Comparison of ENCODE assay signal across 8 cellular contexts in the genomic region with DNA sequence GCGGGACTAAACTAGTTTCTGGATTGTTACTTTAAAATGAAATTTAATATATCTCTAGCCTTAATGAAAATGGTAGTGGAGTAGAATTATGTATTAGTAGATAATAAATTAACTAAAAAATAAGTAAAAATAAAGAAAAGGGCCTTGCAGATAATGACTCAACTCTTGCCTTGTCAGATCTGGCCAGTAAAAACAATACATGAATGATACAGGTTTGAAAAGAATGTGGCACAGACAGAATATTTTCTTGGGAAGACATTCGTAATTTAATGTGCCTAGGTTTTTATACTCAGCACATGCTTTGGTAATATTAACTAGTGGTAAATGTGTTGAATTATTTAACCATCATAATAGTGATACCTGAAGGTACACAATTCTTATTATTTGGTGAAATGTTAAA. TPM values are rescaled to one million over a fixed set of nuclear protein-coding genes. Genes with fewer than 3 reads are reported as not detected.
DNase-seq lines count a peak whose midpoint lies in the region; ATAC-seq, FAIRE-seq and TF ChIP-seq lines count a peak whose summit lies in the region.

No MANE protein-coding gene starts in this region.

- H3K27ac ChIP-seq in A549 (peak overlapping the region; percentile 47 to 70; a peak in 4 of 6 replicates), IMR-90 (ENCODE audit: insufficient read depth, low read length) (no peak overlapping the region), liver (ENCODE audit: low read depth in 1 of 2, low read length in 2 of 2) (peak overlapping the region; percentile 70 to 75)

- H4K91ac ChIP-seq in IMR-90 (ENCODE audit: insufficient read depth, low read depth, low read length), result no peak overlapping the region

- H3K18ac ChIP-seq in IMR-90 (ENCODE audit: low read depth, low read length), result no peak overlapping the region

- CTCF ChIA-PET in A549 (lab: Yijun Ruan, JAX) (no interaction called here), IMR-90 (lab: Yijun Ruan, JAX) (interaction anchor here (1.0 to 2.4 kb wide), 3 partner anchors 8 to 136 kb away, joined by 3 to 8 read pairs (median 6); no protein-coding TSS in a partner anchor)

- H3K36me3 ChIP-seq in IMR-90 (ENCODE audit: control insufficient read depth, insufficient read depth, low read length), result peaks cover 3% of the 10 kb centered on the region
- no peaks in the 10 kb centered on the region for H3K36me3 ChIP-seq in liver (ENCODE audit: control insufficient read depth in 4 of 4, insufficient read depth in 3 of 4, low read depth in 1 of 4, low read length in 3 of 4)

- no peak for DNase-seq in A549 (ENCODE audit: low read depth in 1 of 2, low spot score in 1 of 2)
- DNase-seq in IMR-90, result peak; percentile 39
- peak; percentile 56 for DNase-seq in astrocyte of the spinal cord (ENCODE audit: low read depth, low spot score)
- DNase-seq in Kasumi-1 (lab: John Stamatoyannopoulos, UW), result no peak
- DNase-seq in NCI-H446 (lab: John Stamatoyannopoulos, UW), result no peak
- DNase-seq in NCI-H2196 (lab: John Stamatoyannopoulos, UW; ENCODE audit: unreplicated experiment), result no peak
- no peak for DNase-seq in stimulated activated CD4-positive, alpha-beta T cell treated with anti-CD3 and anti-CD28 coated beads, Interleukin-4, amount 100 ng/mL, for 1 hour

- TF ChIP-seq CTCF in A549 (IDR thresholded peaks at IDR 0.05) (no peak), IMR-90 (conservative IDR thresholded peaks at IDR 0.05; ENCODE audit: low read depth, low read length) (no peak), astrocyte of the spinal cord (IDR thresholded peaks at IDR 0.05; ENCODE audit: low read depth, low read length) (no peak), liver (IDR thresholded peaks at IDR 0.05; ENCODE audit: low read depth, low read length, missing input control) (no peak)

- no peaks in the 10 kb centered on the region for H3K27me3 ChIP-seq in IMR-90 (ENCODE audit: control insufficient read depth, insufficient read depth, low read length)
- no peaks in the 10 kb centered on the region for H3K27me3 ChIP-seq in liver (ENCODE audit: control insufficient read depth in 4 of 4, insufficient read depth in 4 of 4, low read length in 3 of 4)

- dilution Hi-C loops in IMR-90 (cut with HindIII; ENCODE audit: low sequenced_read_pairs, unreplicated experiment), result no loop called here

- H2AFZ ChIP-seq in IMR-90 (replicated peaks; ENCODE audit: low read length, poor library complexity), result no peak overlapping the region

- H3K9ac ChIP-seq in IMR-90 (ENCODE audit: low read depth, low read length) (no peak overlapping the region), liver (ENCODE audit: low read depth in 1 of 2, low read length in 2 of 2) (peak overlapping the region; percentile 5 to 47)

- H2BK20ac ChIP-seq in IMR-90 (ENCODE audit: low read depth, low read length), result no peak overlapping the region

- peaks cover 0 to 41% of the 10 kb centered on the region in 2 experiments for H3K79me1 ChIP-seq in IMR-90 (ENCODE audit: low read depth in 1 of 2, low read length in 2 of 2)

- no peak overlapping the region for H4K8ac ChIP-seq in IMR-90 (ENCODE audit: low read depth in 2 of 2, low read length in 2 of 2)

- no peak for TF ChIP-seq POLR2A in A549 (IDR thresholded peaks at IDR 0.05; ENCODE audit: low read length)
- TF ChIP-seq POLR2A in IMR-90 (IDR thresholded peaks at IDR 0.05; ENCODE audit: low read depth, low read length), result no peak

- H3K4me1 ChIP-seq in A549 (peaks cover 31% of the 10 kb centered on the region), IMR-90 (ENCODE audit: control insufficient read depth, insufficient read depth, low read length) (no peaks in the 10 kb centered on the region; the same call in 1 of the 2 replicates), liver (ENCODE audit: control insufficient read depth in 4 of 4, insufficient read depth in 4 of 4, low read length in 3 of 4) (peaks cover 1 to 29% (median 12%) of the 10 kb centered on the region in 4 donors)

- ATAC-seq in A549 (no peak), IMR-90 (ENCODE audit: low read depth) (no peak)

- no peak overlapping the region for H2AK5ac ChIP-seq in IMR-90 (ENCODE audit: low read depth, low read length)

- in situ Hi-C loops in IMR-90 (cut with MboI; ENCODE audit: low sequenced_read_pairs), result loop anchor here (25.0 kb wide), 2 partner anchors 394 to 1531 kb away; no protein-coding TSS in a partner anchor
- in situ Hi-C loops in astrocyte of the spinal cord (cut with HindIII; ENCODE audit: low sequenced_read_pairs), result no loop called here

- H4K5ac ChIP-seq in IMR-90 (ENCODE audit: low read depth, low read length), result no peak overlapping the region

- H2BK120ac ChIP-seq in IMR-90 (ENCODE audit: low read depth, low read length), result no peak overlapping the region

- 0 out of 3 replicates have a peak overlapping the region, but pooled peaks have one; percentile 19 for H3K4me3 ChIP-seq in A549
- H3K4me3 ChIP-seq in IMR-90 (ENCODE audit: insufficient read depth, low read depth, low read length), result no peak overlapping the region
- H3K4me3 ChIP-seq in astrocyte of the spinal cord (ENCODE audit: low read depth, low read length), result no peak overlapping the region
- no peak overlapping the region for H3K4me3 ChIP-seq in liver (ENCODE audit: low read depth in 1 of 3, low read length in 3 of 3)

- intact Hi-C loops in IMR-90 (cut with micrococcal nuclease), result loop anchor here (1.0 to 2.0 kb wide), 2 partner anchors 8 to 137 kb away; no protein-coding TSS in a partner anchor

- no TSS peak for BruUV-seq in IMR-90 (replicated peaks; lab: Mats Ljungman, UMichigan)

- no peak overlapping the region; the same call in 1 of the 2 replicates for H3K56ac ChIP-seq in IMR-90 (ENCODE audit: extremely low read depth, insufficient read depth, low read length)

- peaks cover under 1% of the 10 kb centered on the region; the same call in 1 of the 3 replicates for H3K9me3 ChIP-seq in A549
- no peaks in the 10 kb centered on the region for H3K9me3 ChIP-seq in IMR-90 (ENCODE audit: control insufficient read depth, insufficient read depth, low read length)
- no peaks in the 10 kb centered on the region for H3K9me3 ChIP-seq in liver (ENCODE audit: control insufficient read depth in 4 of 4, low read length in 3 of 4)

- H3K23ac ChIP-seq in IMR-90 (ENCODE audit: low read depth, low read length), result no peak overlapping the region

- POLR2A ChIA-PET in A549 (lab: Yijun Ruan, JAX), result interaction anchor here (1.0 to 1.8 kb wide), 3 partner anchors 8 to 29 kb away, joined by 5 to 9 read pairs (median 7); no protein-coding TSS in a partner anchor
- POLR2A ChIA-PET in IMR-90 (lab: Charles Lee; ENCODE audit: unreplicated experiment), result interaction anchor here (1.2 kb wide), 1 partner anchor 9 kb away, joined by 3 read pairs; no protein-coding TSS in a partner anchor

- no peak for FAIRE-seq in A549 (lab: Jason Lieb, UNC)

- H3K14ac ChIP-seq in IMR-90 (replicated peaks; ENCODE audit: low read depth, low read length), result no peak overlapping the region

- H4K20me1 ChIP-seq in IMR-90 (ENCODE audit: insufficient read depth, low read length), result no peaks in the 10 kb centered on the region

- H3K4me2 ChIP-seq in A549, result peak overlapping the region; percentile 86
- no peak overlapping the region for H3K4me2 ChIP-seq in IMR-90 (ENCODE audit: low read depth, low read length)

- H2BK15ac ChIP-seq in IMR-90 (ENCODE audit: low read depth, low read length), result no peak overlapping the region

- TF ChIP-seq RAD21 in A549 (conservative IDR thresholded peaks at IDR 0.05 in 1 of 2, IDR thresholded peaks at IDR 0.05 in 1 of 2) (no peak), IMR-90 (IDR thresholded peaks at IDR 0.05; ENCODE audit: low read length) (no peak), liver (IDR thresholded peaks at IDR 0.05) (no peak)

- H2BK5ac ChIP-seq in IMR-90 (ENCODE audit: low read depth, low read length, poor library complexity, severe bottlenecking), result peak overlapping the region; percentile 75

- no peak overlapping the region for H3K4ac ChIP-seq in IMR-90 (ENCODE audit: low read depth, low read length)

- H2AK9ac ChIP-seq in IMR-90 (replicated peaks; ENCODE audit: low read depth, low read length, poor library complexity), result no peak overlapping the region

- no peaks in the 10 kb centered on the region for H3K9me1 ChIP-seq in IMR-90 (ENCODE audit: insufficient read depth, low read length)

- WGBS in A549 (ENCODE audit: missing lambda C conversion rate), result 54% methylated on average over 2 of the region's 2 CpGs
- WGBS in IMR-90 (ENCODE audit: extremely low coverage in 2 of 2, insufficient read length in 1 of 2), 2 experiments, result no CpG with 5 or more reads among the region's 2 CpGs
- 64% methylated on average over 2 of the region's 2 CpGs for WGBS in liver

- TF ChIP-seq EP300 in A549 (IDR thresholded peaks at IDR 0.05), result no peak

TF ChIP-seq in IMR-90, 13 proteins besides CTCF, POLR2A, EP300 and RAD21 (continues in another document):
- TF ChIP-seq CEBPB (IDR thresholded peaks at IDR 0.05; ENCODE audit: low read depth, low read length), result no peak

TF ChIP-seq in liver, 16 proteins besides CTCF, POLR2A, EP300 and RAD21 (continues in another document):
- TF ChIP-seq HNF4A (conservative IDR thresholded peaks at IDR 0.05) (no peak), NR2F2 (IDR thresholded peaks at IDR 0.05) (no peak), FOXA2 (IDR thresholded peaks at IDR 0.05) (no peak), JUND (IDR thresholded peaks at IDR 0.05) (no peak), FOXA1 (IDR thresholded peaks at IDR 0.05) (no peak), HNF4G (IDR thresholded peaks at IDR 0.05) (no peak), GABPA (IDR thresholded peaks at IDR 0.05 in 1 of 2, conservative IDR thresholded peaks at IDR 0.05 in 1 of 2) (no peak), RXRA (IDR thresholded peaks at IDR 0.05) (no peak)
- TF ChIP-seq, protein P1, sequence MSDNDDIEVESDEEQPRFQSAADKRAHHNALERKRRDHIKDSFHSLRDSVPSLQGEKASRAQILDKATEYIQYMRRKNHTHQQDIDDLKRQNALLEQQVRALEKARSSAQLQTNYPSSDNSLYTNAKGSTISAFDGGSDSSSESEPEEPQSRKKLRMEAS (IDR thresholded peaks at IDR 0.05), result no peak
- TF ChIP-seq, protein P2, sequence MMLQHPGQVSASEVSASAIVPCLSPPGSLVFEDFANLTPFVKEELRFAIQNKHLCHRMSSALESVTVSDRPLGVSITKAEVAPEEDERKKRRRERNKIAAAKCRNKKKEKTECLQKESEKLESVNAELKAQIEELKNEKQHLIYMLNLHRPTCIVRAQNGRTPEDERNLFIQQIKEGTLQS (IDR thresholded peaks at IDR 0.05), result no peak

RNA-seq across cellular contexts. Expression of a gene that starts 28.3 kb away (rescaled TPM):
- 14.2 and 15.2 TPM in 2 replicates for polyA plus RNA-seq in A549 (2011; rRNA removed)
- 2.4 and 2.9 TPM in 2 replicates for polyA plus RNA-seq in A549 (2012; cell fraction: cytosol; rRNA removed)
- polyA plus RNA-seq in A549 (2012; cell fraction: nucleus; rRNA removed), result 4.5 and 9.7 TPM in 2 replicates
- polyA plus RNA-seq in A549 (2017; fragmentation: RNase III; extraction: RNeasy Plus Mini Kit Qiagen cat#74134 plus additional on column Dnase treatment), result 5.6 to 7.1 TPM (median 6.4 TPM) in 3 replicates
- 36.1 and 40.7 TPM in 2 replicates for polyA minus RNA-seq in A549 (2011; rRNA and poly(A)+ RNA removed)
- 22.8 and 30.6 TPM in 2 replicates for total RNA-seq in IMR-90 (2012; rRNA removed)
- 8.5 and 9.4 TPM in 2 replicates for polyA plus RNA-seq in IMR-90 (2012; rRNA removed)
- 2.5 and 2.8 TPM in 2 replicates for polyA plus RNA-seq in IMR-90 (2012; cell fraction: cytosol; rRNA removed)
- polyA plus RNA-seq in IMR-90 (2012; cell fraction: nucleus; rRNA removed; ENCODE audit: low replicate concordance), result 5.6 and 9.8 TPM in 2 replicates
- total RNA-seq in liver, result 10 to 100 TPM; 20.8 to 25.6 TPM
- polyA plus RNA-seq in liver, result 10 to 100 TPM in 1 of 2 donors, 1 to 10 TPM in 1; 3.9 to 19.0 TPM

Comparison
In these comparisons a context has a peak if more than half of its experiments do, and no peak if none do; other contexts are left out.
1. DNase-seq: peak in IMR-90 (single experiment) and astrocyte of the spinal cord (single experiment); none in A549 (0 of 2), Kasumi-1 (0 of 2), NCI-H446 (0 of 2), NCI-H2196 (single experiment) and stimulated activated CD4-positive, alpha-beta T cell treated with anti-CD3 and anti-CD28 coated beads, Interleukin-4, amount 100 ng/mL, for 1 hour (single experiment).